Comparison of ENCODE assay signal across 22 cellular contexts in genomic region chr7:35757574-35757973, GRCh38. TPM values are rescaled to one million over a fixed set of nuclear protein-coding genes. Genes with fewer than 3 reads are reported as not detected.
A peak's percentile ranks its signal among the peaks of the same experiment; 100 is the strongest.
DNase-seq lines count a peak whose midpoint lies in the region; ATAC-seq, FAIRE-seq and TF ChIP-seq lines count a peak whose summit lies in the region.
"Had no signal": no experiment of that assay in that cellular context is flagged by ENCODE, and none has a peak within 500 bp of the region (broad histone marks: within the 10 kb centered on the region; RNA-seq: fewer than 3 reads in every experiment).

No MANE protein-coding gene starts in this region.

- H3K27me3 Mint-ChIP-seq in nephron (ENCODE audit: low read depth) = no peaks in the 10 kb centered on the region
- H3K27me3 Mint-ChIP-seq in CD4-positive, alpha-beta memory T cell = no peaks in the 10 kb centered on the region
- H3K27me3 Mint-ChIP-seq: IgD-negative memory B cell had no signal

- TF ChIP-seq POLR2A in GM12892 (IDR thresholded peaks at IDR 0.05; ENCODE audit: low read depth, low read length) = no peak

- peak overlapping the region; percentile 21 to 80 (median 76) for H3K27ac Mint-ChIP-seq in nephron
- H3K27ac Mint-ChIP-seq in CD4-positive, alpha-beta memory T cell = no peak overlapping the region
- H3K27ac Mint-ChIP-seq: IgD-negative memory B cell had no signal

- H3K9me3 Mint-ChIP-seq in nephron = no peaks in the 10 kb centered on the region
- H3K9me3 Mint-ChIP-seq in CD4-positive, alpha-beta memory T cell = no peaks in the 10 kb centered on the region
- H3K9me3 Mint-ChIP-seq: CD4-positive, CD25-positive, alpha-beta regulatory T cell had no signal

- intact Hi-C loops in CD4-positive, alpha-beta memory T cell (cut with micrococcal nuclease) = no loop called here
- intact Hi-C loops in left colon (cut with DNase I, micrococcal nuclease) = no loop called here

- no peak overlapping the region for H3K4me3 ChIP-seq in fibroblast of villous mesenchyme (ENCODE audit: low read depth, low read length)
- H3K4me3 ChIP-seq in CD4-positive, alpha-beta memory T cell (ENCODE audit: low read length in 2 of 2) = no peak overlapping the region
- H3K4me3 ChIP-seq: SJCRH30 had no signal

- POLR2A ChIA-PET in CD4-positive, alpha-beta memory T cell (lab: Charles Lee; ENCODE audit: partially characterized antibody) = no interaction called here

- CTCF ChIA-PET in CD4-positive, alpha-beta memory T cell (lab: Charles Lee; ENCODE audit: partially characterized antibody) = no interaction called here

- H3K27ac ChIP-seq in caudate nucleus (ENCODE audit: low read depth, low read length) (peak overlapping the region; percentile 69), substantia nigra (ENCODE audit: low read depth, low read length, poor library complexity, severe bottlenecking) (peak overlapping the region; percentile 36)
- no peak overlapping the region for H3K27ac ChIP-seq in CD4-positive, alpha-beta memory T cell (ENCODE audit: low read depth, low read length)
- H3K27ac ChIP-seq: SJCRH30 had no signal

- H3K36me3 Mint-ChIP-seq in nephron (ENCODE audit: low read depth) = no peaks in the 10 kb centered on the region
- H3K36me3 Mint-ChIP-seq in CD4-positive, alpha-beta memory T cell = no peaks in the 10 kb centered on the region
- H3K36me3 Mint-ChIP-seq: CD4-positive, CD25-positive, alpha-beta regulatory T cell had no signal

- ATAC-seq in omental fat pad (ENCODE audit: low FRiP score) (no peak), left colon (no peak)
- ATAC-seq: HCT116 had no signal

- no peaks in the 10 kb centered on the region for H3K27me3 ChIP-seq in CD4-positive, alpha-beta memory T cell (ENCODE audit: insufficient read depth, low read length)
- H3K27me3 ChIP-seq: SJCRH30 had no signal

- no peak for FAIRE-seq in GM12892 (lab: Jason Lieb, UNC)
- FAIRE-seq: H1, HTR-8/SVneo, RCC 7860 had no signal

- TF ChIP-seq CTCF in fibroblast of villous mesenchyme (IDR thresholded peaks at IDR 0.05; ENCODE audit: insufficient read depth, low read depth, low read length) (no peak), nephron (IDR thresholded peaks at IDR 0.05; ENCODE audit: unreplicated experiment in 3 of 3) (no peak), omental fat pad (IDR thresholded peaks at IDR 0.05) (no peak)

- peaks cover 46% of the 10 kb centered on the region for H3K4me1 Mint-ChIP-seq in nephron
- peaks cover 2 to 6% (median 4%) of the 10 kb centered on the region in 4 donors for H3K4me1 Mint-ChIP-seq in CD4-positive, alpha-beta memory T cell

- no peaks in the 10 kb centered on the region for H3K36me3 ChIP-seq in CD4-positive, alpha-beta memory T cell (ENCODE audit: insufficient read depth, low read length)
- H3K36me3 ChIP-seq: SJCRH30 had no signal

- H3K4me1 ChIP-seq in CD4-positive, alpha-beta memory T cell (ENCODE audit: insufficient read depth, low read length) = no peaks in the 10 kb centered on the region

- no peaks in the 10 kb centered on the region for H3K9me3 ChIP-seq in CD4-positive, alpha-beta memory T cell (ENCODE audit: control insufficient read depth in 1 of 2, low read length in 2 of 2)
- H3K9me3 ChIP-seq: SJCRH30 had no signal

- no peak for DNase-seq in caudate nucleus (lab: John Stamatoyannopoulos, UW)
- peak; percentile 44 for DNase-seq in fibroblast of villous mesenchyme (ENCODE audit: low read depth)
- no peak for DNase-seq in substantia nigra (lab: John Stamatoyannopoulos, UW)
- no peak for DNase-seq in omental fat pad (ENCODE audit: low spot score)
- DNase-seq in CD4-positive, alpha-beta memory T cell = no peak
- DNase-seq in left colon = no peak
- DNase-seq in GM12892 (ENCODE audit: insufficient read length) = no peak
- DNase-seq: CD4-positive, CD25-positive, alpha-beta regulatory T cell; DMS153; MV-4-11; NCI-H1694; NCI-H2081 treated with DMSO at 0.1 percent for 48 hours; NCI-H2171 treated with DMSO at 0.1 percent for 48 hours; NCI-H524 treated with DMSO at 0.1 percent for 48 hours; NCI-H82; SJCRH30 had no signal

- no peak overlapping the region for H3K4me3 Mint-ChIP-seq in nephron
- no peak overlapping the region for H3K4me3 Mint-ChIP-seq in CD4-positive, alpha-beta memory T cell
- H3K4me3 Mint-ChIP-seq: CD4-positive, CD25-positive, alpha-beta regulatory T cell; IgD-negative memory B cell had no signal

RNA-seq across cellular contexts. Expression of gene SEPTIN7, which starts 43.3 kb away (rescaled TPM):
- total RNA-seq in fibroblast of villous mesenchyme = 168 and 244 TPM in 2 replicates
- 100 to 1,000 TPM; 157 to 252 (median 192) TPM for total RNA-seq in omental fat pad
- 100 to 1,000 TPM; 197 to 202 TPM for total RNA-seq in CD4-positive, alpha-beta memory T cell
- polyA plus RNA-seq in CD4-positive, alpha-beta memory T cell = 100 to 1,000 TPM; 578 to 662 TPM
- 100 to 1,000 TPM; 107 to 131 TPM for total RNA-seq in left colon
- 418 TPM for polyA plus RNA-seq in GM12892 (2012; ENCODE audit: missing spikeins)

Comparison
In these comparisons a context has a peak if more than half of its experiments do, and no peak if none do; other contexts are left out.
1. H3K27ac Mint-ChIP-seq: peak in nephron (3 of 3); none in CD4-positive, alpha-beta memory T cell (0 of 7).